1 cellular context compared by ENCODE assay signal in genomic region chr4:75823812-75824211, GRCh38.
TF ChIP-seq lines count a peak whose summit lies in the region.

No MANE protein-coding gene starts in this region.

TF ChIP-seq in HepG2, 621 proteins besides CTCF, POLR2A, EP300 and RAD21 (continued from another document):
- TF ChIP-seq PRDM15 (CRISPR knock-in tag; IDR thresholded peaks at IDR 0.05) (no peak), WIZ (CRISPR knock-in tag; IDR thresholded peaks at IDR 0.05) (no peak), SALL1 (CRISPR knock-in tag; IDR thresholded peaks at IDR 0.05) (no peak)
